Comparison of ENCODE assay signal across 12 cellular contexts in genomic region chr2:225597911-225598310, GRCh38.
"Had no signal": no experiment of that assay in that cellular context is flagged by ENCODE, and none has a peak within 500 bp of the region (broad histone marks: within the 10 kb centered on the region; RNA-seq: fewer than 3 reads in every experiment).

No MANE protein-coding gene starts in this region.

- H3K27me3 Mint-ChIP-seq: activated B cell treated with CpG ODN at 0.5 μM for 24 hours; activated CD4-positive, alpha-beta T cell treated with anti-CD3 and anti-CD28 coated beads, Interleukin-2, amount 10 ng/mL, durations not matched to agents 24 days and 14 days; T-helper 17 cell had no signal

- H2AFZ ChIP-seq: parathyroid adenoma had no signal

- H3K4me1 Mint-ChIP-seq: activated B cell treated with CpG ODN at 0.5 μM for 24 hours; activated CD4-positive, alpha-beta T cell treated with anti-CD3 and anti-CD28 coated beads, Interleukin-2, amount 10 ng/mL, durations not matched to agents 24 days and 14 days; nephron had no signal

- H3K4me3 Mint-ChIP-seq: activated B cell treated with CpG ODN at 0.5 μM for 24 hours; activated CD4-positive, alpha-beta T cell treated with anti-CD3 and anti-CD28 coated beads, Interleukin-2, amount 10 ng/mL, durations not matched to agents 24 days and 14 days; nephron; T-helper 17 cell had no signal

- DNase-seq: activated B cell treated with CpG ODN at 0.5 μM for 24 hours; activated CD4-positive, alpha-beta T cell treated with anti-CD3 and anti-CD28 coated beads, Interleukin-2, amount 10 ng/mL, durations not matched to agents 24 days and 14 days; activated naive CD4-positive, alpha-beta T cell treated with anti-CD3 and anti-CD28 coated beads, Interleukin-2, amount 50 U/mL, for 16 hours; adrenal gland; esophagus squamous epithelium; gastrocnemius medialis; left ventricle myocardium inferior; mesendoderm; T-helper 17 cell had no signal

- H3K4me3 ChIP-seq: adrenal gland, esophagus squamous epithelium, gastrocnemius medialis, left ventricle myocardium inferior, skin epidermis had no signal

- H3K9ac ChIP-seq: parathyroid adenoma had no signal

- H3K36me3 ChIP-seq: adrenal gland, esophagus squamous epithelium, gastrocnemius medialis, left ventricle myocardium inferior had no signal

- H3K4me1 ChIP-seq: adrenal gland, esophagus squamous epithelium, gastrocnemius medialis, left ventricle myocardium inferior, parathyroid adenoma had no signal

- H3K27me3 ChIP-seq: adrenal gland, esophagus squamous epithelium, gastrocnemius medialis had no signal

- H3K9me3 ChIP-seq: adrenal gland, esophagus squamous epithelium, gastrocnemius medialis had no signal

- ATAC-seq: gastrocnemius medialis, T-helper 17 cell had no signal

- H3K27ac ChIP-seq: adrenal gland, esophagus squamous epithelium, gastrocnemius medialis, left ventricle myocardium inferior, parathyroid adenoma, skin epidermis had no signal

- H3K27ac Mint-ChIP-seq: activated B cell treated with CpG ODN at 0.5 μM for 24 hours; activated CD4-positive, alpha-beta T cell treated with anti-CD3 and anti-CD28 coated beads, Interleukin-2, amount 10 ng/mL, durations not matched to agents 24 days and 14 days; nephron; T-helper 17 cell had no signal
